ENCODE assay signal across 31 cellular contexts in genomic region chr9:93470391-93470790, GRCh38. TPM values are rescaled to one million over a fixed set of nuclear protein-coding genes. Genes with fewer than 3 reads are reported as not detected.
DNase-seq lines count a peak whose midpoint lies in the region; ATAC-seq and TF ChIP-seq lines count a peak whose summit lies in the region.
"Had no signal": no experiment of that assay in that cellular context is flagged by ENCODE, and none has a peak within 500 bp of the region (broad histone marks: within the 10 kb centered on the region; RNA-seq: fewer than 3 reads in every experiment).

No MANE protein-coding gene starts in this region.

- H3K4me3 Mint-ChIP-seq in T-helper 2 cell treated with Interferon-gamma antibody and Interleukin-4, amounts not matched to agents 5 μg/mL and 100 μg/mL, for 36 hours: peak overlapping the region; percentile 35
- H3K4me3 Mint-ChIP-seq in HFFc6 (no peak overlapping the region), endodermal cell (no peak overlapping the region)
- no peak overlapping the region for H3K4me3 Mint-ChIP-seq in stimulated activated effector memory CD8-positive, alpha-beta T cell treated with anti-CD3 and anti-CD28 coated beads, Interleukin-12 subunit alpha, Interleukin-12 subunit beta, amount 100 ng/mL, for 72 hours
- H3K4me3 Mint-ChIP-seq: activated T-helper 1 cell treated with anti-CD3 and anti-CD28 coated beads, Interleukin-12 subunit alpha, Interleukin-12 subunit beta, Interleukin-2, Interleukin-4 antibody, amounts not matched to agents 30 ng/mL and 10 ng/mL and 1 ng/mL, durations not matched to agents 14 hours and 24 hours and 36 hours; CD14-positive monocyte had no signal

- H3K9ac ChIP-seq in endodermal cell (ENCODE audit: extremely low read depth, low read length, poor library complexity, severe bottlenecking): no peak overlapping the region

- H3K4me1 Mint-ChIP-seq in T-helper 2 cell treated with Interferon-gamma antibody and Interleukin-4, amounts not matched to agents 5 μg/mL and 100 μg/mL, for 36 hours (ENCODE audit: low read depth): peaks cover 66% of the 10 kb centered on the region
- peaks cover 65% of the 10 kb centered on the region for H3K4me1 Mint-ChIP-seq in HFFc6 (ENCODE audit: low read depth)
- peaks cover 40% of the 10 kb centered on the region for H3K4me1 Mint-ChIP-seq in endodermal cell
- H3K4me1 Mint-ChIP-seq in stimulated activated effector memory CD8-positive, alpha-beta T cell treated with anti-CD3 and anti-CD28 coated beads, Interleukin-12 subunit alpha, Interleukin-12 subunit beta, amount 100 ng/mL, for 72 hours: peaks cover 53% of the 10 kb centered on the region

- H3K27ac ChIP-seq in endodermal cell (ENCODE audit: low read depth, low read length): no peak overlapping the region
- H3K27ac ChIP-seq: coronary artery, testis had no signal

- TF ChIP-seq CTCF in HFFc6 (IDR thresholded peaks at IDR 0.05) (no peak), endodermal cell (conservative IDR thresholded peaks at IDR 0.05) (no peak)

- no peaks in the 10 kb centered on the region for H3K9me3 Mint-ChIP-seq in T-helper 2 cell treated with Interferon-gamma antibody and Interleukin-4, amounts not matched to agents 5 μg/mL and 100 μg/mL, for 36 hours
- H3K9me3 Mint-ChIP-seq in HFFc6 (no peaks in the 10 kb centered on the region), endodermal cell (no peaks in the 10 kb centered on the region)
- no peaks in the 10 kb centered on the region for H3K9me3 Mint-ChIP-seq in stimulated activated effector memory CD8-positive, alpha-beta T cell treated with anti-CD3 and anti-CD28 coated beads, Interleukin-12 subunit alpha, Interleukin-12 subunit beta, amount 100 ng/mL, for 72 hours
- H3K9me3 Mint-ChIP-seq: activated T-helper 1 cell treated with anti-CD3 and anti-CD28 coated beads, Interleukin-12 subunit alpha, Interleukin-12 subunit beta, Interleukin-2, Interleukin-4 antibody, amounts not matched to agents 30 ng/mL and 10 ng/mL and 1 ng/mL, durations not matched to agents 14 hours and 24 hours and 36 hours; CD14-positive monocyte had no signal

- H3K9me3 ChIP-seq in endodermal cell (ENCODE audit: control insufficient read depth, low read length): no peaks in the 10 kb centered on the region
- H3K9me3 ChIP-seq: heart right ventricle, mucosa of descending colon, testis, uterus had no signal

- peaks cover 5% of the 10 kb centered on the region for H3K4me1 ChIP-seq in endodermal cell (ENCODE audit: control insufficient read depth, insufficient read depth, low read length)

- peak overlapping the region; percentile 58 for H3K27ac Mint-ChIP-seq in T-helper 2 cell treated with Interferon-gamma antibody and Interleukin-4, amounts not matched to agents 5 μg/mL and 100 μg/mL, for 36 hours
- H3K27ac Mint-ChIP-seq in HFFc6 (peak overlapping the region; percentile 29; the same call in 1 of the 2 replicates), endodermal cell (peak overlapping the region; percentile 33)
- H3K27ac Mint-ChIP-seq in stimulated activated effector memory CD8-positive, alpha-beta T cell treated with anti-CD3 and anti-CD28 coated beads, Interleukin-12 subunit alpha, Interleukin-12 subunit beta, amount 100 ng/mL, for 72 hours: peak overlapping the region; percentile 62
- H3K27ac Mint-ChIP-seq: activated T-helper 1 cell treated with anti-CD3 and anti-CD28 coated beads, Interleukin-12 subunit alpha, Interleukin-12 subunit beta, Interleukin-2, Interleukin-4 antibody, amounts not matched to agents 30 ng/mL and 10 ng/mL and 1 ng/mL, durations not matched to agents 14 hours and 24 hours and 36 hours had no signal

- no peaks in the 10 kb centered on the region for H3K27me3 Mint-ChIP-seq in T-helper 2 cell treated with Interferon-gamma antibody and Interleukin-4, amounts not matched to agents 5 μg/mL and 100 μg/mL, for 36 hours (ENCODE audit: low read depth)
- H3K27me3 Mint-ChIP-seq in HFFc6 (ENCODE audit: insufficient read depth) (no peaks in the 10 kb centered on the region), endodermal cell (ENCODE audit: insufficient read depth) (no peaks in the 10 kb centered on the region)

- DNase-seq in T-helper 2 cell treated with Interferon-gamma antibody and Interleukin-4, amounts not matched to agents 5 μg/mL and 100 μg/mL, for 36 hours (ENCODE audit: low spot score): no peak
- no peak for DNase-seq in T-helper 2 cell
- DNase-seq in HFFc6: no peak
- DNase-seq in endodermal cell: no peak
- no peak for DNase-seq in stimulated activated effector memory CD8-positive, alpha-beta T cell treated with anti-CD3 and anti-CD28 coated beads, Interleukin-12 subunit alpha, Interleukin-12 subunit beta, amount 100 ng/mL, for 72 hours (ENCODE audit: low spot score in 2 of 2)
- DNase-seq in stimulated activated CD4-positive, alpha-beta T cell treated with anti-CD3 and anti-CD28 coated beads, Interleukin-2, amount 100 ng/mL, for 24 hours: no peak
- DNase-seq in NCI-H1694 (lab: John Stamatoyannopoulos, UW): no peak
- DNase-seq: 8988T; activated CD4-positive, CD25-positive, alpha-beta regulatory T cell treated with anti-CD3 and anti-CD28 coated beads, Interleukin-2, amount 50 U/mL, for 72 hours; activated naive CD4-positive, alpha-beta T cell treated with anti-CD3 and anti-CD28 coated beads, Interleukin-2, amount 50 U/mL, for 16 hours; aorta; DMS 273 treated with DMSO at 0.1 percent for 48 hours; effector memory CD4-positive, alpha-beta T cell; EL; heart right ventricle; mucosa of descending colon; NCI-H2171; NCI-H510A treated with DMSO at 0.1 percent for 48 hours; NK-92 treated with Interleukin-12 subunit alpha and Interleukin-12 subunit beta, amount 100 ng/mL, for 24 hours; Right ventricle myocardium superior; stimulated activated CD4-positive, alpha-beta T cell treated with anti-CD3 and anti-CD28 coated beads, Interleukin-12 subunit alpha, Interleukin-12 subunit beta, amount 100 ng/mL, for 4 hours; stimulated activated CD4-positive, alpha-beta T cell treated with anti-CD3 and anti-CD28 coated beads, Interleukin-4, amount 100 ng/mL, for 4 hours; stimulated activated naive CD4-positive, alpha-beta T cell; testis; uterus had no signal

- 94 to 96% methylated on average over 3 to 5 of the region's 5 CpGs for WGBS in endodermal cell (ENCODE audit: insufficient coverage in 1 of 2, insufficient read length in 1 of 2), 2 experiments

- H3K36me3 ChIP-seq in endodermal cell (ENCODE audit: control insufficient read depth, insufficient read depth, low read length): peaks cover 37% of the 10 kb centered on the region
- H3K36me3 ChIP-seq: uterus had no signal

- H3K27me3 ChIP-seq in endodermal cell (ENCODE audit: control insufficient read depth, insufficient read depth, low read length, poor library complexity, severe bottlenecking): no peaks in the 10 kb centered on the region
- H3K27me3 ChIP-seq: heart right ventricle, testis, uterus had no signal

- ATAC-seq in stimulated activated effector memory CD8-positive, alpha-beta T cell treated with anti-CD3 and anti-CD28 coated beads, Interleukin-12 subunit alpha, Interleukin-12 subunit beta, amount 100 ng/mL, for 72 hours: no peak
- no peak for ATAC-seq in GM18861 (IDR thresholded peaks at IDR 0.05; ENCODE audit: unreplicated experiment)
- ATAC-seq: GM12878, heart right ventricle, mucosa of descending colon, sciatic nerve had no signal

- peaks cover 56% of the 10 kb centered on the region for H3K36me3 Mint-ChIP-seq in T-helper 2 cell treated with Interferon-gamma antibody and Interleukin-4, amounts not matched to agents 5 μg/mL and 100 μg/mL, for 36 hours (ENCODE audit: low read depth)
- H3K36me3 Mint-ChIP-seq in HFFc6 (ENCODE audit: low read depth): peaks cover 15% of the 10 kb centered on the region
- peaks cover 36% of the 10 kb centered on the region for H3K36me3 Mint-ChIP-seq in endodermal cell (ENCODE audit: low read depth)
- peaks cover 54% of the 10 kb centered on the region for H3K36me3 Mint-ChIP-seq in stimulated activated effector memory CD8-positive, alpha-beta T cell treated with anti-CD3 and anti-CD28 coated beads, Interleukin-12 subunit alpha, Interleukin-12 subunit beta, amount 100 ng/mL, for 72 hours

- H3K4me3 ChIP-seq in endodermal cell (ENCODE audit: low read length): no peak overlapping the region
- H3K4me3 ChIP-seq: coronary artery, GM12878, mucosa of descending colon, testis, uterus had no signal

RNA-seq across cellular contexts. Expression of gene FAM120AOS, which starts 17.0 kb away (rescaled TPM):
- 10 to 100 TPM; 35.3 to 38.9 (median 36.6) TPM for total RNA-seq in HFFc6 (2021; fragmentation: NEBNext Ultra II Directional; extraction: Animal tissue kit (Norgen Biotek cat#: 25700))
- total RNA-seq in endodermal cell: 10 to 100 TPM; 44.9 to 47.0 TPM
- polyA plus RNA-seq in endodermal cell (2013, experiment 1 of 2): 41.7 TPM
- polyA plus RNA-seq in endodermal cell (2013, experiment 2 of 2): 35.4 TPM

RNA-seq across cellular contexts. Expression of gene FAM120A, which starts 18.9 kb away (rescaled TPM):
- total RNA-seq in HFFc6 (2021; fragmentation: NEBNext Ultra II Directional; extraction: Animal tissue kit (Norgen Biotek cat#: 25700)): 100 to 1,000 TPM; 139 to 161 (median 155) TPM
- 10 to 100 TPM; 38.3 to 46.1 TPM for total RNA-seq in endodermal cell
- polyA plus RNA-seq in endodermal cell (2013, experiment 1 of 2): 29.2 TPM
- 27.1 TPM for polyA plus RNA-seq in endodermal cell (2013, experiment 2 of 2)
